Comparison of ENCODE assay signal across 13 cellular contexts in the genomic region with DNA sequence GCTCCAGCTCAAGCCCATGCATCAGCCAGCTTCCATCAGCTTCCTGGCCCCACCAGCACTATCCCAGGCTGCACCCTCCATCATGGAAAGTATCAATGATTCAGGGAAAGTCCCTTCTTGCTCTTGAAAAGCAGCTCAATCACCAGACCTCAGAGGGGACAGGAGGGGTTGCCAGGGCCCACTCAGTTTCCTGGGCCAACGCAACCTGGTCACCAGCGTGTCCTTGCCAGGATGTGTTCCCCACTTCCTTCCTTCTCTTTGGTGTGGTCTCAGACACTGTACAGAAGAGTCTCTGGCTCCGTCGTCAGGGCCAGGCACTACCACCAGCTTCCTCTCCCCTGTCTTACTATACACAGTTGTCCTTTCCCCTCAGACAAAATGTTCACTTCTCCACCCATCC. TPM values are rescaled to one million over a fixed set of nuclear protein-coding genes. Genes with fewer than 3 reads are reported as not detected.
DNase-seq lines count a peak whose midpoint lies in the region; ATAC-seq and TF ChIP-seq lines count a peak whose summit lies in the region.
"Had no signal": no experiment of that assay in that cellular context is flagged by ENCODE, and none has a peak within 500 bp of the region (broad histone marks: within the 10 kb centered on the region; RNA-seq: fewer than 3 reads in every experiment).

No MANE protein-coding gene starts in this region.

- H3K4me3 ChIP-seq in DND-41 (ENCODE audit: low read depth in 1 of 2, low read length in 2 of 2) (no peak overlapping the region), tibial nerve (no peak overlapping the region)

- H3K79me2 ChIP-seq in DND-41 (ENCODE audit: insufficient read depth, low read length) = no peaks in the 10 kb centered on the region

- ATAC-seq in DND-41 (ENCODE audit: insufficient read depth, low read depth) = peak; percentile 79
- peak; percentile 65 to 80 for ATAC-seq in activated naive CD4-positive, alpha-beta T cell treated with anti-CD3 and anti-CD28 coated beads, Interleukin-2, amount 50 U/mL, for 72 hours
- no peak for ATAC-seq in HG02623 (IDR thresholded peaks at IDR 0.05; ENCODE audit: unreplicated experiment)

- H3K27ac Mint-ChIP-seq in activated naive CD4-positive, alpha-beta T cell treated with anti-CD3 and anti-CD28 coated beads, Interleukin-2, amount 50 U/mL, for 72 hours = peak overlapping the region; percentile 94 to 99

- WGBS in tibial nerve, 2 donors = 87 to 91% methylated on average over 4 of the region's 4 CpGs

- H4K20me1 ChIP-seq in DND-41 (ENCODE audit: insufficient read depth, low read length) = no peaks in the 10 kb centered on the region

- peaks cover 0 to 9% of the 10 kb centered on the region in 2 donors for H3K36me3 Mint-ChIP-seq in activated naive CD4-positive, alpha-beta T cell treated with anti-CD3 and anti-CD28 coated beads, Interleukin-2, amount 50 U/mL, for 72 hours

- no peaks in the 10 kb centered on the region for H3K36me3 ChIP-seq in DND-41 (ENCODE audit: insufficient read depth, low read length)
- no peaks in the 10 kb centered on the region for H3K36me3 ChIP-seq in tibial nerve

- TF ChIP-seq CTCF in DND-41 (IDR thresholded peaks at IDR 0.05; ENCODE audit: borderline replicate concordance, extremely low read depth, low read length, poor library complexity, severe bottlenecking) = no peak
- no peak for TF ChIP-seq CTCF in tibial nerve (IDR thresholded peaks at IDR 0.05)

- H3K4me2 ChIP-seq in DND-41 (ENCODE audit: insufficient read depth, low read length) = no peak overlapping the region

- H2AFZ ChIP-seq in DND-41 (ENCODE audit: low read depth, low read length) = no peak overlapping the region

- no peak overlapping the region for H3K9ac ChIP-seq in DND-41 (ENCODE audit: low read depth, low read length)

- H3K27ac ChIP-seq in DND-41 (ENCODE audit: low read length) = no peak overlapping the region
- H3K27ac ChIP-seq in tibial nerve = no peak overlapping the region
- H3K27ac ChIP-seq: C4-2B had no signal

- H3K9me3 ChIP-seq in DND-41 (ENCODE audit: insufficient read depth, low read length, severe bottlenecking) = no peaks in the 10 kb centered on the region
- H3K9me3 ChIP-seq in tibial nerve = no peaks in the 10 kb centered on the region

- peak; percentile 38 for DNase-seq in DND-41
- DNase-seq in UCSD-AML1 (lab: John Stamatoyannopoulos, UW; ENCODE audit: unreplicated experiment) = peak; percentile 72
- DNase-seq in activated naive CD4-positive, alpha-beta T cell treated with anti-CD3 and anti-CD28 coated beads, Interleukin-2, amount 50 U/mL, for 72 hours (ENCODE audit: low spot score in 2 of 2) = peak; percentile 55 to 85
- DNase-seq in stimulated activated CD4-positive, alpha-beta T cell treated with anti-CD3 and anti-CD28 coated beads, Interleukin-1b, Interleukin-23, amount 100 ng/mL, for 48 hours = peak; percentile 62
- DNase-seq in NAMALWA (ENCODE audit: low spot score) = no peak
- DNase-seq in tibial nerve (ENCODE audit: low spot score in 2 of 2) = no peak
- no peak for DNase-seq in HK-2 (ENCODE audit: unreplicated experiment)
- DNase-seq: anterior cingulate cortex, NCI-H2081 treated with DMSO at 0.1 percent for 48 hours had no signal

- no peak for TF ChIP-seq EP300 in tibial nerve (IDR thresholded peaks at IDR 0.05)

- peaks cover 0 to 11% of the 10 kb centered on the region in 2 donors for H3K9me3 Mint-ChIP-seq in activated naive CD4-positive, alpha-beta T cell treated with anti-CD3 and anti-CD28 coated beads, Interleukin-2, amount 50 U/mL, for 72 hours

- TF ChIP-seq POLR2A in tibial nerve (IDR thresholded peaks at IDR 0.05) = no peak

- peaks cover 2% of the 10 kb centered on the region for H3K27me3 ChIP-seq in DND-41 (ENCODE audit: insufficient read depth, low read length, poor library complexity)
- no peaks in the 10 kb centered on the region for H3K27me3 ChIP-seq in tibial nerve

- H3K4me1 ChIP-seq in DND-41 (ENCODE audit: insufficient read depth, low read length) (no peaks in the 10 kb centered on the region), tibial nerve (no peaks in the 10 kb centered on the region)

RNA-seq across cellular contexts. Expression of a gene that starts 3.0 kb away (rescaled TPM):
- 1 to 10 TPM in 1 of 2 donors, under 1 TPM in 1; 0.66 to 4.0 TPM for total RNA-seq in activated naive CD4-positive, alpha-beta T cell treated with anti-CD3 and anti-CD28 coated beads, Interleukin-2, amount 50 U/mL, for 72 hours
- total RNA-seq in tibial nerve = 1 to 10 TPM in 2 of 4 donors, under 1 TPM in 2; 0.66 to 5.9 (median 1.1) TPM
- total RNA-seq: epithelial cell of proximal tubule, HT1080 had no signal

Comparison
In these comparisons a context has a peak if more than half of its experiments do, and no peak if none do; other contexts are left out.
1. DNase-seq: peak in DND-41 (single experiment), UCSD-AML1 (single experiment), activated naive CD4-positive, alpha-beta T cell treated with anti-CD3 and anti-CD28 coated beads, Interleukin-2, amount 50 U/mL, for 72 hours (2 of 2) and stimulated activated CD4-positive, alpha-beta T cell treated with anti-CD3 and anti-CD28 coated beads, Interleukin-1b, Interleukin-23, amount 100 ng/mL, for 48 hours (single experiment); none in NAMALWA (single experiment), tibial nerve (0 of 2) and HK-2 (single experiment).